In the genomic region with DNA sequence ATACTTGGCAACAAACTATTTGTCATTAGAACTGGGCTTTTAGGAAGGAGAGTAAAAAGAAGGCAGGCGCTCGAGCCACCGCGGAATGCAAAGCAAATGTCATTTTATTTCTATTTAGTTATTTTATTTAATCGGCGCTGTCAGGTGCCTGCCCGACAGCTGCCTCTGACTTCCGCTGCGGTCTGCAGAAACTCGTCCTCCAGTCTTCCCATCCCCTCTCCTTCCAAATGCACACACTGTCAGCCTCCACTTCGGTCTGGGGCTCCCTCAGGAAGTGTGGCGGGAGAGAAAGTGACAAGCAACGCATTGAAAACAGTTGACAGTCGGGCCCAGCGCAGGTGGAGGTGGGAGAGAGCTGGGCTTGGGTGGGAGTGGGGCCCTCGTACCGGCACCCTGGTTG, we compare ENCODE assay signal across 1 cellular context.
TF ChIP-seq lines count a peak whose summit lies in the region.

No MANE protein-coding gene starts in this region.

TF ChIP-seq in H1, 55 proteins besides CTCF, POLR2A, EP300 and RAD21:
- TF ChIP-seq SIRT6 (IDR thresholded peaks at IDR 0.05; ENCODE audit: low read length) = no peak
- TF ChIP-seq CTBP2 (IDR thresholded peaks at IDR 0.05; ENCODE audit: borderline replicate concordance, insufficient read depth, insufficient read length, low read length) = no peak
- no peak for TF ChIP-seq KDM4A (IDR thresholded peaks at IDR 0.05; ENCODE audit: low read depth, low read length, severe bottlenecking)
- no peak for TF ChIP-seq TBP (IDR thresholded peaks at IDR 0.05; ENCODE audit: low read depth, low read length)
- TF ChIP-seq YY1 (IDR thresholded peaks at IDR 0.05; ENCODE audit: low read depth, low read length) = no peak
TF ChIP-seq in H1: peak in this region for 0.
